8 cellular contexts compared by ENCODE assay signal in genomic region chr3:191290311-191291025, GRCh38. TPM values are rescaled to one million over a fixed set of nuclear protein-coding genes. Genes with fewer than 3 reads are reported as not detected.
DNase-seq lines count a peak whose midpoint lies in the region; ATAC-seq and TF ChIP-seq lines count a peak whose summit lies in the region.

No MANE protein-coding gene starts in this region.

- H3K9me3 Mint-ChIP-seq in CD4-positive, alpha-beta memory T cell, result peaks cover 0 to 5% (median 0%) of the 10 kb centered on the region in 8 donors

- no peak overlapping the region for H3K4me2 ChIP-seq in mammary epithelial cell (ENCODE audit: insufficient read depth, low read depth, low read length)

- no peaks in the 10 kb centered on the region for H3K27me3 Mint-ChIP-seq in CD4-positive, alpha-beta memory T cell

- no peaks in the 10 kb centered on the region for H3K9me3 ChIP-seq in CD4-positive, alpha-beta memory T cell (ENCODE audit: control insufficient read depth in 1 of 2, low read length in 2 of 2)
- H3K9me3 ChIP-seq in mammary epithelial cell (replicated peaks; ENCODE audit: insufficient read depth, low read length), result no peaks in the 10 kb centered on the region

- ATAC-seq in GM19455 (IDR thresholded peaks at IDR 0.05; ENCODE audit: unreplicated experiment) (peak; percentile 64), HG03342 (IDR thresholded peaks at IDR 0.05; ENCODE audit: unreplicated experiment) (peak; percentile 92)

- H3K4me1 Mint-ChIP-seq in CD4-positive, alpha-beta memory T cell, result peaks cover 0 to 6% (median 1%) of the 10 kb centered on the region in 4 donors

- in situ Hi-C loops in mammary epithelial cell (cut with MboI; ENCODE audit: low sequenced_read_pairs in 2 of 2), result no loop called here

- POLR2A ChIA-PET in CD4-positive, alpha-beta memory T cell (lab: Charles Lee; ENCODE audit: partially characterized antibody), result no interaction called here

- H4K20me1 ChIP-seq in mammary epithelial cell (ENCODE audit: insufficient read depth, low read length), result no peaks in the 10 kb centered on the region

- peak overlapping the region in 5 of 7 donors; percentile 19 to 86 (median 36) for H3K27ac Mint-ChIP-seq in CD4-positive, alpha-beta memory T cell

- peak in 3 of 5 donors; percentile 16 to 21 (median 16) for DNase-seq in CD4-positive, alpha-beta memory T cell
- DNase-seq in mammary epithelial cell, result peak; percentile 2
- no peak for DNase-seq in superior temporal gyrus (ENCODE audit: extremely low spot score)
- no peak for DNase-seq in nucleus accumbens (lab: John Stamatoyannopoulos, UW)
- DNase-seq in iPS-NIHi7 (ENCODE audit: extremely low spot score), result no peak
- no peak for DNase-seq in Ammon's horn (ENCODE audit: low spot score)

- H3K9ac ChIP-seq in mammary epithelial cell (ENCODE audit: insufficient read depth, low read length), result no peak overlapping the region

- TF ChIP-seq CTCF in mammary epithelial cell (conservative IDR thresholded peaks at IDR 0.05 in 1 of 2, IDR thresholded peaks at IDR 0.05 in 1 of 2; ENCODE audit: extremely low read depth in 1 of 2, insufficient read depth in 1 of 2, low read depth in 1 of 2, low read length in 2 of 2), result no peak

- dilution Hi-C loops in mammary epithelial cell (cut with HindIII; ENCODE audit: low sequenced_read_pairs), result no loop called here

- no peak overlapping the region for H3K4me3 ChIP-seq in CD4-positive, alpha-beta memory T cell (ENCODE audit: low read length in 2 of 2)
- H3K4me3 ChIP-seq in mammary epithelial cell (replicated peaks in 1 of 3; ENCODE audit: insufficient read depth in 1 of 3, low read depth in 2 of 3, low read length in 3 of 3), result no peak overlapping the region

- H3K36me3 ChIP-seq in CD4-positive, alpha-beta memory T cell (ENCODE audit: insufficient read depth, low read length), result no peaks in the 10 kb centered on the region
- H3K36me3 ChIP-seq in mammary epithelial cell (ENCODE audit: insufficient read depth, low read length), result no peaks in the 10 kb centered on the region

- H3K79me2 ChIP-seq in mammary epithelial cell (ENCODE audit: insufficient read depth, low read length), result no peaks in the 10 kb centered on the region

- H3K4me3 Mint-ChIP-seq in CD4-positive, alpha-beta memory T cell, result peak overlapping the region in 7 of 8 donors; percentile 18 to 60 (median 40)

- no peaks in the 10 kb centered on the region for H3K36me3 Mint-ChIP-seq in CD4-positive, alpha-beta memory T cell

- H3K4me1 ChIP-seq in CD4-positive, alpha-beta memory T cell (ENCODE audit: insufficient read depth, low read length), result no peaks in the 10 kb centered on the region
- H3K4me1 ChIP-seq in mammary epithelial cell (ENCODE audit: insufficient read depth, low read length), result no peaks in the 10 kb centered on the region

- intact Hi-C loops in CD4-positive, alpha-beta memory T cell (cut with micrococcal nuclease), result no loop called here
- intact Hi-C loops in mammary epithelial cell (cut with micrococcal nuclease), result no loop called here

- 81% methylated on average over 4 of the region's 4 CpGs for WGBS in mammary epithelial cell (ENCODE audit: low coverage, missing lambda C conversion rate)

- CTCF ChIA-PET in CD4-positive, alpha-beta memory T cell (lab: Charles Lee; ENCODE audit: partially characterized antibody), result interaction anchor here (1.2 kb wide), 1 partner anchor 38 kb away, joined by 3 read pairs; no protein-coding TSS in a partner anchor
- CTCF ChIA-PET in mammary epithelial cell (lab: Charles Lee; ENCODE audit: low non-redundant PET), result no interaction called here

- H2AFZ ChIP-seq in mammary epithelial cell (ENCODE audit: low read depth, low read length), result no peak overlapping the region

- H3K27me3 ChIP-seq in CD4-positive, alpha-beta memory T cell (ENCODE audit: insufficient read depth, low read length), result no peaks in the 10 kb centered on the region
- no peaks in the 10 kb centered on the region for H3K27me3 ChIP-seq in mammary epithelial cell (ENCODE audit: insufficient read depth, low read length)

- BruUV-seq in mammary epithelial cell (replicated peaks; lab: Mats Ljungman, UMichigan), result no TSS peak

- no peak overlapping the region for H3K27ac ChIP-seq in CD4-positive, alpha-beta memory T cell (ENCODE audit: low read depth, low read length)
- no peak overlapping the region for H3K27ac ChIP-seq in mammary epithelial cell (ENCODE audit: insufficient read depth, low read depth, low read length)

RNA-seq across cellular contexts. Expression of gene CCDC50, which starts 38.7 kb away (rescaled TPM):
- total RNA-seq in CD4-positive, alpha-beta memory T cell, result 1 to 10 TPM; 6.3 to 8.1 TPM
- polyA plus RNA-seq in CD4-positive, alpha-beta memory T cell, result 10 to 100 TPM in 1 of 2 donors, 1 to 10 TPM in 1; 3.8 to 10.1 TPM
- total RNA-seq in mammary epithelial cell, result 10 to 100 TPM; 74.8 to 85.0 TPM
- 36.5 TPM for polyA plus RNA-seq in mammary epithelial cell
- 28.9 TPM for polyA minus RNA-seq in mammary epithelial cell

RNA-seq across cellular contexts. Expression of gene UTS2B, which starts 39.9 kb away (rescaled TPM):
- not detected for total RNA-seq in CD4-positive, alpha-beta memory T cell
- not detected for polyA plus RNA-seq in CD4-positive, alpha-beta memory T cell
- total RNA-seq in mammary epithelial cell, result under 1 TPM in 1 of 2 donors, not detected in 1; 0.42 TPM
- polyA plus RNA-seq in mammary epithelial cell, result 0.05 TPM
- polyA minus RNA-seq in mammary epithelial cell, result not detected

Comparison
In these comparisons a context has a peak if more than half of its experiments do, and no peak if none do; other contexts are left out.
1. DNase-seq: peak in CD4-positive, alpha-beta memory T cell (3 of 5) and mammary epithelial cell (single experiment); none in superior temporal gyrus (single experiment), nucleus accumbens (0 of 56), iPS-NIHi7 (single experiment) and Ammon's horn (single experiment).
2. RNA of gene CCDC50, which starts 38.7 kb away (total RNA-seq): 74.8 to 85.0 TPM in mammary epithelial cell; 6.3 to 8.1 TPM in CD4-positive, alpha-beta memory T cell; every median in the first group is over 4 times any median in the second.